Comparison of ENCODE assay signal across 14 cellular contexts in the genomic region with DNA sequence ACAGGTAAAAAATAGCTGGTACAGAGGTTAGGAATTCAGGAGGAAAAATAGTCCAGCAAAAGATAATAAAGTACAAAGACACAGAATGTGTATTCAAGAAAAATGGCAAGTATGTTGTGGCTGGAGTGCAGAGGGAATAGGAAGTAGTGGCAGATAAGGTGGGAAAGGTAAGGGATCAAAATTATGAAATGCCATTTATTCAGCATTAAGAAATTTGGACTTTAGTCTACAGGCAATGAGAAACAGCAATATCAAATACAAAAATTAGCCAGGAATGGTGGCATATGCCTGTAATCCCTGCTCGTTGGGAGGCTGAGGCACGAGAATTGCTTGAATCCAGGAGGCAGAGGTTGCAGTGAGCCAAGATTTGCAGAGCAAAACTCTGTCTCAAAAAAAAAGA.
"Had no signal": no experiment of that assay in that cellular context is flagged by ENCODE, and none has a peak within 500 bp of the region (broad histone marks: within the 10 kb centered on the region; RNA-seq: fewer than 3 reads in every experiment).

No MANE protein-coding gene starts in this region.

- H3K4me3 ChIP-seq: hepatocyte, lung, testis had no signal

- H3K27ac Mint-ChIP-seq: nephron progenitor cell had no signal

- H3K9me3 Mint-ChIP-seq: nephron progenitor cell, T-cell had no signal

- H3K27ac ChIP-seq: epithelial cell of prostate, hepatocyte, testis, VCaP had no signal

- DNase-seq: activated T-cell treated with anti-CD3 and anti-CD28 coated beads, Interleukin-2, amount 50 U/mL, for 48 hours; central memory CD4-positive, alpha-beta T cell; cortex of kidney; effector CD8-positive, alpha-beta T cell; nephron progenitor cell; stimulated activated CD4-positive, alpha-beta T cell treated with anti-CD3 and anti-CD28 coated beads, Interleukin-2, amount 100 ng/mL, for 48 hours; stimulated activated CD8-positive, alpha-beta memory T cell treated with anti-CD3 and anti-CD28 coated beads, Interleukin-4, amount 100 ng/mL, for 48 hours; stimulated activated naive CD8-positive, alpha-beta T cell treated with anti-CD3 and anti-CD28 coated beads, Interleukin-15, Interleukin-2, amounts not matched to agents 100 U/mL and 50 U/mL, for 24 hours; T-cell; testis had no signal

- H3K27me3 ChIP-seq: hepatocyte, testis had no signal

- H3K4me1 ChIP-seq: testis had no signal

- H2AFZ ChIP-seq: hepatocyte had no signal

- H3K9me3 ChIP-seq: testis had no signal

- ATAC-seq: stimulated activated naive CD8-positive, alpha-beta T cell treated with anti-CD3 and anti-CD28 coated beads, Interleukin-15, Interleukin-2, amounts not matched to agents 100 U/mL and 50 U/mL, for 24 hours; T-cell had no signal

- H3K27me3 Mint-ChIP-seq: T-cell had no signal

- H3K4me3 Mint-ChIP-seq: nephron progenitor cell, T-cell had no signal

- H3K4me2 ChIP-seq: hepatocyte had no signal
